ENCODE assay signal across 1 cellular context in the genomic region with DNA sequence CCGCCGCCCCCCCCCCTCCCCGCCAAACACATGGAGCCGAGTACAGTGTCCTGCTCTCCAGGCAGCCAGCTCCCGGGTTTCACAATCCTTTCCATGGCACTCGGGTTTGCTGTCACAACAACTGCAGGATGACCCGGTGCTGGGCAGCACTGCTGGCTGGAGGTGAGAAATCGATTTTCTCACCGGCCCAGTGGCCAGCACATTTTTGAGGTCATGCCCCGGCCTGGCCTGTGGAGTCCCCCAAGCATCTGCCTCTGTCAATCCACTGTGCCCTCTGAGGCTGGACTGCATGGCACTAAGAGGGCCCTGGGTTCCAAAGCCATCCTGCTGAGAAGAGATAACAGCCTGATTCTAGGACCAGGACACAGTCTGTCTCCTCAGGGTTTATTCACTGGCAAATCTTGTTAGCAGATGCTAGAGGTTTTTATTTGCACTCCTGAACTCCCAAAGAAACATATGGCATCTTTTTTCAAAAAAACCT.
TF ChIP-seq lines count a peak whose summit lies in the region.

No MANE protein-coding gene starts in this region.

TF ChIP-seq in SK-N-SH, 30 proteins besides CTCF, POLR2A, EP300 and RAD21 (continued from another document):
- TF ChIP-seq RFX5 (IDR thresholded peaks at IDR 0.05; ENCODE audit: low read length): no peak
- peak; percentile 76 for TF ChIP-seq GATA2 (CRISPR knock-in tag; IDR thresholded peaks at IDR 0.05)
- peak; percentile 86; the same call in 1 of the 2 replicates for TF ChIP-seq RCOR1 (IDR thresholded peaks at IDR 0.05; ENCODE audit: low read length)
- no peak for TF ChIP-seq SIN3A (IDR thresholded peaks at IDR 0.05; ENCODE audit: borderline replicate concordance, low read depth, low read length)
- no peak for TF ChIP-seq POLR2AphosphoS5 (IDR thresholded peaks at IDR 0.05; ENCODE audit: low read depth, low read length)
- TF ChIP-seq TEAD4 (IDR thresholded peaks at IDR 0.05; ENCODE audit: borderline replicate concordance, insufficient read depth): no peak
- no peak for TF ChIP-seq TCF12 (IDR thresholded peaks at IDR 0.05)
